9 cellular contexts compared by ENCODE assay signal in genomic region chr1:176073524-176074157, GRCh38.
A peak's percentile ranks its signal among the peaks of the same experiment; 100 is the strongest.
DNase-seq lines count a peak whose midpoint lies in the region; ATAC-seq and TF ChIP-seq lines count a peak whose summit lies in the region.
"Had no signal": no experiment of that assay in that cellular context is flagged by ENCODE, and none has a peak within 500 bp of the region (broad histone marks: within the 10 kb centered on the region; RNA-seq: fewer than 3 reads in every experiment).

No MANE protein-coding gene starts in this region.

- POLR2A ChIA-PET in OCI-LY7 (lab: Charles Lee), result interaction anchor here (0.6 to 0.9 kb wide), 2 partner anchors 18 to 25 kb away, joined by 3 to 7 read pairs; no protein-coding TSS in a partner anchor

- no peak overlapping the region for H3K4me2 ChIP-seq in OCI-LY7 (ENCODE audit: low read length)

- H3K36me3 Mint-ChIP-seq in CD14-positive monocyte, result peaks cover 63 to 84% of the 10 kb centered on the region in 2 donors

- no TSS peak for BruUV-seq in OCI-LY7 (replicated peaks; lab: Mats Ljungman, UMichigan)

- H3K79me2 ChIP-seq in OCI-LY7 (ENCODE audit: insufficient read depth, low read depth, low read length), result peaks cover 20% of the 10 kb centered on the region; the same call in 1 of the 2 replicates

- H3K27ac ChIP-seq in OCI-LY7 (ENCODE audit: low read depth, low read length, poor library complexity, severe bottlenecking) (no peak overlapping the region), breast epithelium (no peak overlapping the region)

- H3K9me3 Mint-ChIP-seq in CD14-positive monocyte, result peaks cover 6 to 20% (median 9%) of the 10 kb centered on the region in 7 donors

- H3K4me1 ChIP-seq in OCI-LY7 (ENCODE audit: insufficient read depth, low read length, poor library complexity, severe bottlenecking) (no peaks in the 10 kb centered on the region), breast epithelium (no peaks in the 10 kb centered on the region)

- H3K9me2 ChIP-seq in OCI-LY7 (ENCODE audit: insufficient read depth, low read length), result no peaks in the 10 kb centered on the region

- no peak for TF ChIP-seq POLR2A in breast epithelium (IDR thresholded peaks at IDR 0.05)

- ATAC-seq in GM18511 (IDR thresholded peaks at IDR 0.05; ENCODE audit: unreplicated experiment) (peak; percentile 63), GM21381 (IDR thresholded peaks at IDR 0.05; ENCODE audit: unreplicated experiment) (no peak)

- no peak overlapping the region for H2AFZ ChIP-seq in OCI-LY7 (ENCODE audit: low read length)

- H3K27me3 ChIP-seq in breast epithelium, result no peaks in the 10 kb centered on the region

- H4K20me1 ChIP-seq in OCI-LY7 (ENCODE audit: insufficient read depth, low read length), result 0 out of 2 replicates have a peak, but pooled peaks cover 8% of the 10 kb centered on the region

- no peak overlapping the region for H3K4me3 ChIP-seq in OCI-LY7 (ENCODE audit: low read depth, low read length, poor library complexity, severe bottlenecking)
- H3K4me3 ChIP-seq in breast epithelium, result no peak overlapping the region

- no peaks in the 10 kb centered on the region for H3K4me1 Mint-ChIP-seq in CD14-positive monocyte

- DNase-seq in CD14-positive monocyte (ENCODE audit: low spot score) (no peak), KG1 (lab: John Stamatoyannopoulos, UW) (peak; percentile 6), OCI-LY7 (ENCODE audit: low spot score) (peak; percentile 77), breast epithelium (ENCODE audit: low spot score in 2 of 2) (no peak), iris pigment epithelial cell (ENCODE audit: low read depth) (peak; percentile 73), stromal cell of bone marrow (ENCODE audit: low read depth) (peak; percentile 39)

- H3K36me3 ChIP-seq in OCI-LY7 (ENCODE audit: insufficient read depth, low read length), result peaks cover 69% of the 10 kb centered on the region
- no peaks in the 10 kb centered on the region for H3K36me3 ChIP-seq in breast epithelium

- TF ChIP-seq CTCF in CD14-positive monocyte (IDR thresholded peaks at IDR 0.05) (peak; percentile 75), OCI-LY7 (conservative IDR thresholded peaks at IDR 0.05; ENCODE audit: low read length) (peak; percentile 90), breast epithelium (IDR thresholded peaks at IDR 0.05) (peak; percentile 24 to 66 (median 41))

- peaks cover 0 to 1% (median 0%) of the 10 kb centered on the region in 3 donors for H3K27me3 Mint-ChIP-seq in CD14-positive monocyte (ENCODE audit: low read depth in 3 of 3)
- H3K27me3 Mint-ChIP-seq: T-cell had no signal

- CTCF ChIA-PET in OCI-LY7 (lab: Charles Lee; ENCODE audit: unreplicated experiment), result no interaction called here

- H3K27ac Mint-ChIP-seq in CD14-positive monocyte, result peak overlapping the region in 2 of 7 donors; percentile 22 to 38
- H3K27ac Mint-ChIP-seq: T-cell had no signal

- intact Hi-C loops in CD14-positive monocyte (cut with micrococcal nuclease) (no loop called here), OCI-LY7 (cut with micrococcal nuclease; ENCODE audit: unreplicated experiment) (loop anchor here (5.0 to 10.0 kb wide), 3 partner anchors 326 to 696 kb away; no protein-coding TSS in a partner anchor), breast epithelium (cut with DNase I; ENCODE audit: low total_unique reads) (no loop called here)

- no peak overlapping the region for H3K4me3 Mint-ChIP-seq in CD14-positive monocyte
- H3K4me3 Mint-ChIP-seq: T-cell had no signal

- H3K9me3 ChIP-seq in OCI-LY7 (ENCODE audit: low read length), result peaks cover 13% of the 10 kb centered on the region
- H3K9me3 ChIP-seq in breast epithelium, result peaks cover 0 to 22% of the 10 kb centered on the region in 2 donors

Comparison
In these comparisons a context has a peak if more than half of its experiments do, and no peak if none do; other contexts are left out.
1. DNase-seq: peak in KG1 (single experiment), OCI-LY7 (single experiment), iris pigment epithelial cell (single experiment) and stromal cell of bone marrow (single experiment); none in CD14-positive monocyte (single experiment) and breast epithelium (0 of 2).
2. Peak in every context shown above with its lines, with median percentiles within 50 percentile points of each other: CTCF ChIP-seq.